26 cellular contexts compared by ENCODE assay signal in genomic region chr6:96246563-96246962, GRCh38.
"Had no signal": no experiment of that assay in that cellular context is flagged by ENCODE, and none has a peak within 500 bp of the region (broad histone marks: within the 10 kb centered on the region; RNA-seq: fewer than 3 reads in every experiment).

No MANE protein-coding gene starts in this region.

- H3K36me3 Mint-ChIP-seq: naive thymus-derived CD4-positive, alpha-beta T cell had no signal

- H3K27ac ChIP-seq: brain microvascular endothelial cell, lower lobe of right lung, WERI-Rb-1 had no signal

- H3K4me2 ChIP-seq: smooth muscle cell had no signal

- H3K9me3 ChIP-seq: lower lobe of right lung had no signal

- H3K4me1 ChIP-seq: lower lobe of right lung had no signal

- H3K9me3 Mint-ChIP-seq: activated naive CD8-positive, alpha-beta T cell treated with anti-CD3 and anti-CD28 coated beads, Interleukin-2, amount 50 U/mL, for 24 hours; activated T-helper 1 cell treated with anti-CD3 and anti-CD28 coated beads, Interleukin-12 subunit alpha, Interleukin-12 subunit beta, Interleukin-2, Interleukin-4 antibody, amounts not matched to agents 30 ng/mL and 10 ng/mL and 1 ng/mL, durations not matched to agents 14 hours and 24 hours and 36 hours; dendritic cell treated with granulocyte-macrophage colony-stimulating factor and Interleukin-4, amounts not matched to agents 40 ng/mL and 50 ng/mL, for 4 days; neural crest cell; T-helper 2 cell treated with Interferon-gamma antibody and Interleukin-4, amounts not matched to agents 5 μg/mL and 100 μg/mL, for 36 hours had no signal

- H3K27me3 Mint-ChIP-seq: activated naive CD8-positive, alpha-beta T cell treated with anti-CD3 and anti-CD28 coated beads, Interleukin-2, amount 50 U/mL, for 24 hours; dendritic cell treated with granulocyte-macrophage colony-stimulating factor and Interleukin-4, amounts not matched to agents 40 ng/mL and 50 ng/mL, for 4 days; naive thymus-derived CD4-positive, alpha-beta T cell had no signal

- H3K27ac Mint-ChIP-seq: activated CD8-positive, alpha-beta T cell treated with anti-CD3 and anti-CD28 coated beads, Interleukin-2, amount 10 ng/mL, durations not matched to agents 7 days and 5 days; activated naive CD8-positive, alpha-beta T cell treated with anti-CD3 and anti-CD28 coated beads, Interleukin-2, amount 50 U/mL, for 24 hours; activated T-helper 1 cell treated with anti-CD3 and anti-CD28 coated beads, Interleukin-12 subunit alpha, Interleukin-12 subunit beta, Interleukin-2, Interleukin-4 antibody, amounts not matched to agents 30 ng/mL and 10 ng/mL and 1 ng/mL, durations not matched to agents 14 hours and 24 hours and 36 hours; dendritic cell treated with granulocyte-macrophage colony-stimulating factor and Interleukin-4, amounts not matched to agents 40 ng/mL and 50 ng/mL, for 4 days; naive thymus-derived CD4-positive, alpha-beta T cell; T-helper 2 cell treated with Interferon-gamma antibody and Interleukin-4, amounts not matched to agents 5 μg/mL and 100 μg/mL, for 36 hours had no signal

- H3K4me3 ChIP-seq: lower lobe of right lung, smooth muscle cell had no signal

- H3K36me3 ChIP-seq: brain microvascular endothelial cell, lower lobe of right lung, WERI-Rb-1 had no signal

- ATAC-seq: activated CD8-positive, alpha-beta T cell treated with anti-CD3 and anti-CD28 coated beads, Interleukin-2, amount 10 ng/mL, durations not matched to agents 7 days and 5 days; activated naive CD8-positive, alpha-beta T cell treated with anti-CD3 and anti-CD28 coated beads, Interleukin-2, amount 50 U/mL, for 24 hours; left lobe of liver; lower lobe of right lung; naive thymus-derived CD4-positive, alpha-beta T cell; sciatic nerve had no signal

- DNase-seq: activated CD4-positive, alpha-beta T cell treated with anti-CD3 and anti-CD28 coated beads, Interleukin-2, amount 50 U/mL, for 1 hour; activated CD4-positive, CD25-positive, alpha-beta regulatory T cell treated with anti-CD3 and anti-CD28 coated beads, Interleukin-2, amount 50 U/mL, for 72 hours; activated CD8-positive, alpha-beta T cell treated with anti-CD3 and anti-CD28 coated beads, Interleukin-2, amount 10 ng/mL, durations not matched to agents 7 days and 5 days; activated gamma-delta T cell; activated naive CD4-positive, alpha-beta T cell treated with anti-CD3 and anti-CD28 coated beads, Interleukin-2, amount 50 U/mL, for 16 hours; activated naive CD8-positive, alpha-beta T cell treated with anti-CD3 and anti-CD28 coated beads, Interleukin-2, amount 50 U/mL, for 24 hours; brain microvascular endothelial cell; caudate nucleus; effector CD4-positive, alpha-beta T cell; erythroblast; foreskin fibroblast; lower lobe of right lung; naive thymus-derived CD4-positive, alpha-beta T cell; occipital lobe; stimulated activated CD4-positive, alpha-beta T cell treated with anti-CD3 and anti-CD28 coated beads, Interleukin-15, amount 100 ng/mL, for 24 hours; stimulated activated CD4-positive, alpha-beta T cell treated with anti-CD3 and anti-CD28 coated beads, Interleukin-2, amount 100 ng/mL, for 48 hours; stimulated activated CD8-positive, alpha-beta memory T cell treated with anti-CD3 and anti-CD28 coated beads, Interleukin-4, amount 100 ng/mL, for 48 hours; stimulated activated naive CD4-positive, alpha-beta T cell; WERI-Rb-1 had no signal

- H3K27me3 ChIP-seq: brain microvascular endothelial cell had no signal

- H3K4me3 Mint-ChIP-seq: activated CD8-positive, alpha-beta T cell treated with anti-CD3 and anti-CD28 coated beads, Interleukin-2, amount 10 ng/mL, durations not matched to agents 7 days and 5 days; activated naive CD8-positive, alpha-beta T cell treated with anti-CD3 and anti-CD28 coated beads, Interleukin-2, amount 50 U/mL, for 24 hours; activated T-helper 1 cell treated with anti-CD3 and anti-CD28 coated beads, Interleukin-12 subunit alpha, Interleukin-12 subunit beta, Interleukin-2, Interleukin-4 antibody, amounts not matched to agents 30 ng/mL and 10 ng/mL and 1 ng/mL, durations not matched to agents 14 hours and 24 hours and 36 hours; dendritic cell treated with granulocyte-macrophage colony-stimulating factor and Interleukin-4, amounts not matched to agents 40 ng/mL and 50 ng/mL, for 4 days; naive thymus-derived CD4-positive, alpha-beta T cell; neural crest cell; T-helper 2 cell treated with Interferon-gamma antibody and Interleukin-4, amounts not matched to agents 5 μg/mL and 100 μg/mL, for 36 hours had no signal

- H3K4me1 Mint-ChIP-seq: activated naive CD8-positive, alpha-beta T cell treated with anti-CD3 and anti-CD28 coated beads, Interleukin-2, amount 50 U/mL, for 24 hours; neural crest cell had no signal
